ENCODE assay signal across 21 cellular contexts in the genomic region with DNA sequence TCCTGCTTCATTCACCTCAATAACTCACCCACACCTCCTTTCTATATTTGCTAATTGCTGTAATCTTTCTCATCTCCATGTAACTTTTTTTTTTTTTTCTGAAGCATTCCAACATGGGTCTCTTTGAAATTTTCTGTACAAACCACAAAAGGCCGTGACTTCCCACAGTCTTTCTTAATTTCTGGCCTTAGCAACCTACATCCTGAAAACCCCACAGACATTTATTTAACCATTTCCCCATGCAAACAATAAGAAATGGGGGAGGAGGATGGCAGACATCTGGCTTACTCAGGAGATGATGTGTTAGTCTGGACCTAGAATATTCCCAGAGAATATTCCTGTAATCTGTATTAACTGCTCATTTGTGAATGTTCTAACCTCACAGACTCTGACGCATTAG. TPM values are rescaled to one million over a fixed set of nuclear protein-coding genes. Genes with fewer than 3 reads are reported as not detected.
DNase-seq lines count a peak whose midpoint lies in the region; ATAC-seq and TF ChIP-seq lines count a peak whose summit lies in the region.
"Had no signal": no experiment of that assay in that cellular context is flagged by ENCODE, and none has a peak within 500 bp of the region (broad histone marks: within the 10 kb centered on the region; RNA-seq: fewer than 3 reads in every experiment).

No MANE protein-coding gene starts in this region.

- no peaks in the 10 kb centered on the region for H3K27me3 Mint-ChIP-seq in Calu3 (ENCODE audit: unreplicated experiment)

- H3K4me3 ChIP-seq in PC-3 (ENCODE audit: low read length) (no peak overlapping the region), cardiac fibroblast (replicated peaks in 1 of 2; ENCODE audit: low read depth in 2 of 2, low read length in 2 of 2) (no peak overlapping the region)
- H3K4me3 ChIP-seq: GM23248, K562, SJCRH30 had no signal

- ATAC-seq in PC-3 (no peak), GM21529 (IDR thresholded peaks at IDR 0.05; ENCODE audit: unreplicated experiment) (no peak), GM18870 (IDR thresholded peaks at IDR 0.05; ENCODE audit: unreplicated experiment) (no peak)
- ATAC-seq: HCT116, K562 had no signal

- H3K9me3 ChIP-seq in PC-3 (ENCODE audit: low read length), result no peaks in the 10 kb centered on the region
- H3K9me3 ChIP-seq: Caco-2, SJCRH30 had no signal

- H3K27ac ChIP-seq in PC-3 (ENCODE audit: low read length), result no peak overlapping the region
- H3K27ac ChIP-seq: 22Rv1, GM23248, SJCRH30 had no signal

- no TSS peak for BruUV-seq in PC-3 (replicated peaks; lab: Mats Ljungman, UMichigan)
- no TSS peak for BruUV-seq in Calu3 (replicated peaks; lab: Mats Ljungman, UMichigan)

- H3K9me3 Mint-ChIP-seq in Calu3 (ENCODE audit: low read depth, unreplicated experiment), result no peaks in the 10 kb centered on the region
- H3K9me3 Mint-ChIP-seq: CD14-positive monocyte had no signal

- intact Hi-C loops in PC-3 (cut with micrococcal nuclease) (loop anchor here (5.0 to 10.0 kb wide), 2 partner anchors 42 to 454 kb away; a partner anchor contains a TSS), Calu3 (cut with micrococcal nuclease; ENCODE audit: unreplicated experiment) (no loop called here)

- H3K27ac Mint-ChIP-seq in Calu3 (ENCODE audit: unreplicated experiment), result no peak overlapping the region
- H3K27ac Mint-ChIP-seq: CD14-positive monocyte had no signal

- no peaks in the 10 kb centered on the region for H3K36me3 ChIP-seq in PC-3 (ENCODE audit: low read depth, low read length)
- H3K36me3 ChIP-seq: SJCRH30 had no signal

- H3K79me2 ChIP-seq in PC-3 (ENCODE audit: low read length), result no peaks in the 10 kb centered on the region

- no peak overlapping the region for H3K4me2 ChIP-seq in PC-3 (ENCODE audit: low read length)

- POLR2A ChIA-PET in PC-3 (lab: Charles Lee; ENCODE audit: unreplicated experiment), result no interaction called here

- no peaks in the 10 kb centered on the region for H3K9me2 ChIP-seq in PC-3 (replicated peaks; ENCODE audit: low read length)

- DNase-seq in SKM-1 treated with dmso at 0.1 percent for 144 hours (lab: John Stamatoyannopoulos, UW; ENCODE audit: unreplicated experiment) (peak; percentile 9), SKM-1 (lab: John Stamatoyannopoulos, UW; ENCODE audit: unreplicated experiment) (no peak), PC-3 (peak; percentile 46), cardiac fibroblast (ENCODE audit: low read depth in 2 of 2) (peak; percentile 11 to 76), renal cortical epithelial cell (ENCODE audit: low read depth) (peak; percentile 43), Calu3 (no peak)
- DNase-seq: Caco-2, DMS53, GM23248, NCI-H1105 treated with DMSO at 0.1 percent for 48 hours, NCI-H1930, NCI-H2171 treated with DMSO at 0.1 percent for 48 hours, NCI-H510A, NCI-H82, SJCRH30 had no signal

- no peaks in the 10 kb centered on the region for H3F3A ChIP-seq in PC-3 (ENCODE audit: low read length, unreplicated experiment)

- peaks cover 35% of the 10 kb centered on the region for H3K4me1 Mint-ChIP-seq in Calu3 (ENCODE audit: low read depth, unreplicated experiment)

- no peaks in the 10 kb centered on the region for H4K20me1 ChIP-seq in PC-3 (ENCODE audit: low read length)

- CTCF ChIA-PET in PC-3 (lab: Charles Lee) (no interaction called here), Calu3 (lab: Charles Lee) (no interaction called here)

- H3K27me3 ChIP-seq in PC-3 (ENCODE audit: low read length), result no peaks in the 10 kb centered on the region
- H3K27me3 ChIP-seq: SJCRH30 had no signal

- peaks cover 32% of the 10 kb centered on the region for H3K4me1 ChIP-seq in PC-3 (ENCODE audit: insufficient read depth, low read length)
- H3K4me1 ChIP-seq: Caco-2, SJCRH30 had no signal

- H3K36me3 Mint-ChIP-seq in Calu3 (ENCODE audit: insufficient read depth, unreplicated experiment), result no peaks in the 10 kb centered on the region
- H3K36me3 Mint-ChIP-seq: CD14-positive monocyte had no signal

- H3K4me3 Mint-ChIP-seq in Calu3 (ENCODE audit: low read depth, unreplicated experiment), result no peak overlapping the region
- H3K4me3 Mint-ChIP-seq: CD14-positive monocyte had no signal

- no peak for TF ChIP-seq CTCF in PC-3 (conservative IDR thresholded peaks at IDR 0.05; ENCODE audit: low read depth, low read length)
- TF ChIP-seq CTCF in cardiac fibroblast (IDR thresholded peaks at IDR 0.05; ENCODE audit: low read depth, low read length), result no peak
- TF ChIP-seq CTCF in Calu3 (IDR thresholded peaks at IDR 0.05; ENCODE audit: unreplicated experiment), result no peak

- no peak overlapping the region for H2AFZ ChIP-seq in PC-3 (ENCODE audit: low read length)
- H2AFZ ChIP-seq: GM23248 had no signal

- H3K9ac ChIP-seq in PC-3 (ENCODE audit: low read length), result no peak overlapping the region
- H3K9ac ChIP-seq: GM23248 had no signal

RNA-seq across cellular contexts. Expression of a gene that starts 57.6 kb away (rescaled TPM):
- not detected in 2 replicates for total RNA-seq in PC-3 (2014; rRNA removed)
- not detected in 2 replicates for total RNA-seq in renal cortical epithelial cell
- not detected in 2 replicates for total RNA-seq in Calu3 (2022)
- total RNA-seq: GM23248, K562, SJCRH30 had no signal

Comparison
In these comparisons a context has a peak if more than half of its experiments do, and no peak if none do; other contexts are left out.
1. DNase-seq: peak in SKM-1 treated with dmso at 0.1 percent for 144 hours (single experiment), PC-3 (single experiment), cardiac fibroblast (2 of 2) and renal cortical epithelial cell (single experiment); none in SKM-1 (single experiment) and Calu3 (single experiment).